In the genomic region with DNA sequence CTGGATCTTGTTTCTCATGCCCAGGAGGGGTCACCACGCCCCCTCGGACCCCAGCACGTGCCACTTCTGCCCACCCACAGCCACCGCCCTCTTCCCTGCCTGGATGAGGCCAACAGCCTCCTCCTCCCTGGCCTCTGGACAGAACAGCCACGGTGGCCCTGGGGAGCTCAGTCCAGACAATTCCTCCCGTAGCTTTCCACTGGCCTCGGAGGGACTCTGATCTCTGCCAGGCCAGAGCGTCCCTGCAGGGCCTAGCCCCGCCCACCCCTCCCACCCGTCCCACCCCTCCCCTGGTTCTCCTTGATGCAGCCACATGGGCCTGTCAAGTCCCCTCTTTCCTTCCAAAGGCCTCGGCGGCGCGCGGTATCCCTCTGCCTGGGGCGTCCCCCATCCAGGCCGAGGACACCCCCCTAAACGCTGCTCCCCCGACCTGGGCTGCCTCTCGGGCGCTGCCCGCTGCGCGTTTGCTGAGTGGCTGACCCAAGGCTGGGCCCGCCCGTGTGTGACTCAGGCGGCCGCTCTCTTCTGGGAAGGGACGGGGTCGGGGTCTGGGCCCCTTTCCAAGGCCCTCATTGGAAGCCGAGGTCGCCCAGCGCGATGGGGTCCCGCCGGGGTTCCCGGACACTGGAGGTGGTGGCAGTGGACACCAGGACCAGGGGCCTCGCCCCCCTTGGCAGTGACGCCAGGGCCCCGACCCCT, we compare ENCODE assay signal across 1 cellular context.
TF ChIP-seq lines count a peak whose summit lies in the region.

No MANE protein-coding gene starts in this region.

TF ChIP-seq in HepG2, 621 proteins besides CTCF, POLR2A, EP300 and RAD21 (continued from another document and continues in another):
- TF ChIP-seq GRHL1 (CRISPR knock-in tag; conservative IDR thresholded peaks at IDR 0.05) (no peak), YY1 (IDR thresholded peaks at IDR 0.05; ENCODE audit: insufficient read depth, insufficient replicate concordance, low read depth, low read length) (no peak), ELF3 (CRISPR knock-in tag; IDR thresholded peaks at IDR 0.05) (no peak), ZNF512B (CRISPR knock-in tag; IDR thresholded peaks at IDR 0.05; ENCODE audit: borderline replicate concordance) (peak; percentile 39; the same call in 1 of the 2 replicates), HNRNPH1 (optimal IDR thresholded peaks at IDR 0.05; ENCODE audit: low read depth, low read length) (no peak), ZFX (CRISPR knock-in tag; IDR thresholded peaks at IDR 0.05; ENCODE audit: low read depth) (peak; percentile 40; the same call in 1 of the 2 replicates), ZXDC (CRISPR knock-in tag; IDR thresholded peaks at IDR 0.05) (no peak), ARID4A (CRISPR knock-in tag; IDR thresholded peaks at IDR 0.05; ENCODE audit: borderline replicate concordance) (no peak), ATF7 (IDR thresholded peaks at IDR 0.05) (no peak), ATF7 (CRISPR knock-in tag; IDR thresholded peaks at IDR 0.05) (no peak), RBM39 (IDR thresholded peaks at IDR 0.05; ENCODE audit: low read depth, low read length, poor library complexity, severe bottlenecking) (peak; percentile 65), MYPOP (CRISPR knock-in tag; IDR thresholded peaks at IDR 0.05) (peak; percentile 22; the same call in 1 of the 2 replicates), ZBTB4 (CRISPR knock-in tag; IDR thresholded peaks at IDR 0.05; ENCODE audit: borderline replicate concordance) (no peak)
- TF ChIP-seq, protein P1, sequence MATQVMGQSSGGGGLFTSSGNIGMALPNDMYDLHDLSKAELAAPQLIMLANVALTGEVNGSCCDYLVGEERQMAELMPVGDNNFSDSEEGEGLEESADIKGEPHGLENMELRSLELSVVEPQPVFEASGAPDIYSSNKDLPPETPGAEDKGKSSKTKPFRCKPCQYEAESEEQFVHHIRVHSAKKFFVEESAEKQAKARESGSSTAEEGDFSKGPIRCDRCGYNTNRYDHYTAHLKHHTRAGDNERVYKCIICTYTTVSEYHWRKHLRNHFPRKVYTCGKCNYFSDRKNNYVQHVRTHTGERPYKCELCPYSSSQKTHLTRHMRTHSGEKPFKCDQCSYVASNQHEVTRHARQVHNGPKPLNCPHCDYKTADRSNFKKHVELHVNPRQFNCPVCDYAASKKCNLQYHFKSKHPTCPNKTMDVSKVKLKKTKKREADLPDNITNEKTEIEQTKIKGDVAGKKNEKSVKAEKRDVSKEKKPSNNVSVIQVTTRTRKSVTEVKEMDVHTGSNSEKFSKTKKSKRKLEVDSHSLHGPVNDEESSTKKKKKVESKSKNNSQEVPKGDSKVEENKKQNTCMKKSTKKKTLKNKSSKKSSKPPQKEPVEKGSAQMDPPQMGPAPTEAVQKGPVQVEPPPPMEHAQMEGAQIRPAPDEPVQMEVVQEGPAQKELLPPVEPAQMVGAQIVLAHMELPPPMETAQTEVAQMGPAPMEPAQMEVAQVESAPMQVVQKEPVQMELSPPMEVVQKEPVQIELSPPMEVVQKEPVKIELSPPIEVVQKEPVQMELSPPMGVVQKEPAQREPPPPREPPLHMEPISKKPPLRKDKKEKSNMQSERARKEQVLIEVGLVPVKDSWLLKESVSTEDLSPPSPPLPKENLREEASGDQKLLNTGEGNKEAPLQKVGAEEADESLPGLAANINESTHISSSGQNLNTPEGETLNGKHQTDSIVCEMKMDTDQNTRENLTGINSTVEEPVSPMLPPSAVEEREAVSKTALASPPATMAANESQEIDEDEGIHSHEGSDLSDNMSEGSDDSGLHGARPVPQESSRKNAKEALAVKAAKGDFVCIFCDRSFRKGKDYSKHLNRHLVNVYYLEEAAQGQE (IDR thresholded peaks at IDR 0.05; ENCODE audit: borderline replicate concordance in 1 of 2, low read depth in 1 of 2, low read length in 2 of 2) = peak in 1 of 2 experiments; percentile 29; a peak in 1 of 4 replicates
- TF ChIP-seq, protein P2, sequence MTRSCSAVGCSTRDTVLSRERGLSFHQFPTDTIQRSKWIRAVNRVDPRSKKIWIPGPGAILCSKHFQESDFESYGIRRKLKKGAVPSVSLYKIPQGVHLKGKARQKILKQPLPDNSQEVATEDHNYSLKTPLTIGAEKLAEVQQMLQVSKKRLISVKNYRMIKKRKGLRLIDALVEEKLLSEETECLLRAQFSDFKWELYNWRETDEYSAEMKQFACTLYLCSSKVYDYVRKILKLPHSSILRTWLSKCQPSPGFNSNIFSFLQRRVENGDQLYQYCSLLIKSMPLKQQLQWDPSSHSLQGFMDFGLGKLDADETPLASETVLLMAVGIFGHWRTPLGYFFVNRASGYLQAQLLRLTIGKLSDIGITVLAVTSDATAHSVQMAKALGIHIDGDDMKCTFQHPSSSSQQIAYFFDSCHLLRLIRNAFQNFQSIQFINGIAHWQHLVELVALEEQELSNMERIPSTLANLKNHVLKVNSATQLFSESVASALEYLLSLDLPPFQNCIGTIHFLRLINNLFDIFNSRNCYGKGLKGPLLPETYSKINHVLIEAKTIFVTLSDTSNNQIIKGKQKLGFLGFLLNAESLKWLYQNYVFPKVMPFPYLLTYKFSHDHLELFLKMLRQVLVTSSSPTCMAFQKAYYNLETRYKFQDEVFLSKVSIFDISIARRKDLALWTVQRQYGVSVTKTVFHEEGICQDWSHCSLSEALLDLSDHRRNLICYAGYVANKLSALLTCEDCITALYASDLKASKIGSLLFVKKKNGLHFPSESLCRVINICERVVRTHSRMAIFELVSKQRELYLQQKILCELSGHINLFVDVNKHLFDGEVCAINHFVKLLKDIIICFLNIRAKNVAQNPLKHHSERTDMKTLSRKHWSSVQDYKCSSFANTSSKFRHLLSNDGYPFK (CRISPR knock-in tag; IDR thresholded peaks at IDR 0.05; ENCODE audit: borderline replicate concordance) = no peak
